ENCODE assay signal across 40 cellular contexts in the genomic region with DNA sequence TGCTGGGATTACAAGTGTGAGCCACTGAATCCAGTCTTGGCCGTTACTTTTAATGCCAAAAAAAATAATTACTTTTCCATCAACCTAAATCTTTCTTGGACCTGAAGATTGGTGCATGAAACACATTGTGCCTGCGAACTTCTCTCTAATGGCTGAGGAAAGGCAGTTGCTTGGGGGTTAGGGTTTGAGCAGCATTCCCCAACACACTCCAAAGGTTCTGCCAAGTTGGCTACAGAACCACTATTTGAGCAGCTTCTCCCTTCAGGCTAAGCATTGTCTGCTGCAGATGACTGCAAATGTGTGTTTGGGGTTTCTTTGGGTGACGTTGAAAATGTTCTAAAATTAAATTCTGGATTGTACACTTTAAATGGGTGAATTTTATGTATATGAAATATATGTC. TPM values are rescaled to one million over a fixed set of nuclear protein-coding genes. Genes with fewer than 3 reads are reported as not detected.
"Had no signal": no experiment of that assay in that cellular context is flagged by ENCODE, and none has a peak within 500 bp of the region (broad histone marks: within the 10 kb centered on the region; RNA-seq: fewer than 3 reads in every experiment).

No MANE protein-coding gene starts in this region.

- H3K4me1 Mint-ChIP-seq: activated B cell treated with CpG ODN at 0.5 μM for 24 hours; activated CD4-positive, alpha-beta T cell treated with anti-CD3 and anti-CD28 coated beads, Interleukin-2, amount 10 ng/mL, durations not matched to agents 24 days and 14 days; activated naive CD8-positive, alpha-beta T cell treated with anti-CD3 and anti-CD28 coated beads for 36 hours; activated T-helper 17 cell treated with anti-CD3 and anti-CD28 coated beads, Interleukin-2, amount 50 U/mL, for 72 hours; central memory CD8-positive, alpha-beta T cell had no signal

- H3K27ac ChIP-seq: adrenal gland, body of pancreas, brain microvascular endothelial cell, breast epithelium, VCaP had no signal

- H3K4me3 ChIP-seq: adrenal gland, body of pancreas, breast epithelium had no signal

- H3K9me3 ChIP-seq: adrenal gland had no signal

- H3K27me3 ChIP-seq: adrenal gland, body of pancreas, breast epithelium had no signal

- H3K36me3 ChIP-seq: adrenal gland, brain microvascular endothelial cell, breast epithelium had no signal

- H3K27ac Mint-ChIP-seq: activated B cell treated with CpG ODN at 0.5 μM for 24 hours; activated CD4-positive, alpha-beta memory T cell treated with anti-CD3 and anti-CD28 coated beads for 36 hours; activated CD4-positive, alpha-beta T cell treated with anti-CD3 and anti-CD28 coated beads, Interleukin-2, amount 10 ng/mL, durations not matched to agents 24 days and 14 days; activated CD8-positive, alpha-beta T cell treated with anti-CD3 and anti-CD28 coated beads for 36 hours; activated naive CD4-positive, alpha-beta T cell treated with anti-CD3 and anti-CD28 coated beads for 36 hours; activated naive CD4-positive, alpha-beta T cell treated with anti-CD3 and anti-CD28 coated beads, Interleukin-2, amount 50 U/mL, for 72 hours; activated naive CD8-positive, alpha-beta T cell treated with anti-CD3 and anti-CD28 coated beads for 36 hours; activated T-cell treated with anti-CD3 and anti-CD28 coated beads, Interleukin-2, amount 50 U/mL, for 72 hours; activated T-helper 1 cell treated with anti-CD3 and anti-CD28 coated beads, Interleukin-12 subunit alpha, Interleukin-12 subunit beta, Interleukin-2, Interleukin-4 antibody, amounts not matched to agents 30 ng/mL and 10 ng/mL and 1 ng/mL, durations not matched to agents 14 hours and 24 hours and 36 hours; activated T-helper 17 cell treated with anti-CD3 and anti-CD28 coated beads, Interleukin-2, amount 50 U/mL, for 72 hours; T-helper 1 cell treated with Interleukin-12 subunit alpha and Interleukin-12 subunit beta and Interleukin-4 antibody, amounts not matched to agents 30 μg/mL and 1 μg/mL, for 36 hours; T-helper 2 cell treated with Interferon-gamma antibody and Interleukin-4, amounts not matched to agents 5 μg/mL and 100 μg/mL, for 36 hours had no signal

- FAIRE-seq: astrocyte, TTC549 had no signal

- H3K4me3 Mint-ChIP-seq: activated B cell treated with CpG ODN at 0.5 μM for 24 hours; activated CD4-positive, alpha-beta memory T cell treated with anti-CD3 and anti-CD28 coated beads for 36 hours; activated CD4-positive, alpha-beta T cell treated with anti-CD3 and anti-CD28 coated beads, Interleukin-2, amount 10 ng/mL, durations not matched to agents 24 days and 14 days; activated CD8-positive, alpha-beta T cell treated with anti-CD3 and anti-CD28 coated beads for 36 hours; activated naive CD4-positive, alpha-beta T cell treated with anti-CD3 and anti-CD28 coated beads for 36 hours; activated naive CD8-positive, alpha-beta T cell treated with anti-CD3 and anti-CD28 coated beads for 36 hours; activated T-cell treated with anti-CD3 and anti-CD28 coated beads, Interleukin-2, amount 50 U/mL, for 4 hours; activated T-cell treated with anti-CD3 and anti-CD28 coated beads, Interleukin-2, amount 50 U/mL, for 72 hours; activated T-helper 1 cell treated with anti-CD3 and anti-CD28 coated beads, Interleukin-12 subunit alpha, Interleukin-12 subunit beta, Interleukin-2, Interleukin-4 antibody, amounts not matched to agents 30 ng/mL and 10 ng/mL and 1 ng/mL, durations not matched to agents 14 hours and 24 hours and 36 hours; activated T-helper 17 cell treated with anti-CD3 and anti-CD28 coated beads, Interleukin-2, amount 50 U/mL, for 72 hours; central memory CD8-positive, alpha-beta T cell; T-helper 1 cell treated with Interleukin-12 subunit alpha and Interleukin-12 subunit beta and Interleukin-4 antibody, amounts not matched to agents 30 μg/mL and 1 μg/mL, for 36 hours; T-helper 2 cell treated with Interferon-gamma antibody and Interleukin-4, amounts not matched to agents 5 μg/mL and 100 μg/mL, for 36 hours had no signal

- H3K4me1 ChIP-seq: adrenal gland, body of pancreas, breast epithelium had no signal

- ATAC-seq: activated CD8-positive, alpha-beta T cell treated with anti-CD3 and anti-CD28 coated beads for 36 hours; activated naive CD4-positive, alpha-beta T cell treated with anti-CD3 and anti-CD28 coated beads, Interleukin-2, amount 50 U/mL, for 72 hours; activated T-cell treated with anti-CD3 and anti-CD28 coated beads, Interleukin-2, amount 50 U/mL, for 4 hours; activated T-cell treated with anti-CD3 and anti-CD28 coated beads, Interleukin-2, amount 50 U/mL, for 72 hours; activated T-helper 17 cell treated with anti-CD3 and anti-CD28 coated beads, Interleukin-2, amount 50 U/mL, for 72 hours; body of pancreas had no signal

- DNase-seq: activated B cell treated with CpG ODN at 0.5 μM for 24 hours; activated CD4-positive, alpha-beta memory T cell treated with anti-CD3 and anti-CD28 coated beads for 36 hours; activated CD4-positive, alpha-beta T cell treated with anti-CD3 and anti-CD28 coated beads for 4 hours; activated CD4-positive, alpha-beta T cell treated with anti-CD3 and anti-CD28 coated beads, Interleukin-2, amount 10 ng/mL, durations not matched to agents 24 days and 14 days; activated CD4-positive, alpha-beta T cell treated with anti-CD3 and anti-CD28 coated beads, Interleukin-2, amount 50 U/mL, for 1 hour; activated CD4-positive, alpha-beta T cell treated with anti-CD3 and anti-CD28 coated beads, Interleukin-2, amount 50 U/mL, for 4 hours; activated CD4-positive, CD25-positive, alpha-beta regulatory T cell treated with anti-CD3 and anti-CD28 coated beads, Interleukin-2, amount 50 U/mL, for 72 hours; activated CD8-positive, alpha-beta memory T cell treated with anti-CD3 and anti-CD28 coated beads, Interleukin-2, amount 50 U/mL, for 4 hours; activated CD8-positive, alpha-beta T cell treated with anti-CD3 and anti-CD28 coated beads for 36 hours; activated effector memory CD4-positive, alpha-beta T cell treated with anti-CD3 and anti-CD28 coated beads, Interleukin-2, amount 50 U/mL, for 16 hours; activated gamma-delta T cell treated with Interleukin-2 at 50 U/mL for 16 hours; activated naive CD4-positive, alpha-beta T cell; activated naive CD4-positive, alpha-beta T cell treated with anti-CD3 and anti-CD28 coated beads for 36 hours; activated naive CD4-positive, alpha-beta T cell treated with anti-CD3 and anti-CD28 coated beads, Interleukin-2, amount 50 U/mL, for 16 hours; activated naive CD8-positive, alpha-beta T cell treated with anti-CD3 and anti-CD28 coated beads for 36 hours; activated T-cell treated with anti-CD3 and anti-CD28 coated beads for 4 hours; activated T-cell treated with anti-CD3 and anti-CD28 coated beads, Interleukin-2, amount 50 U/mL, for 1 hour; activated T-cell treated with anti-CD3 and anti-CD28 coated beads, Interleukin-2, amount 50 U/mL, for 4 hours; activated T-cell treated with anti-CD3 and anti-CD28 coated beads, Interleukin-2, amount 50 U/mL, for 72 hours; adrenal gland; amniotic stem cell; aorta; body of pancreas; brain microvascular endothelial cell; caudate nucleus; cerebellar nuclear complex; T-helper 2 cell; T-helper 9 cell had no signal

RNA-seq across cellular contexts. Expression of a gene that starts 6.3 kb away (rescaled TPM):
- total RNA-seq: activated B cell treated with CpG ODN at 0.5 μM for 24 hours; activated CD4-positive, alpha-beta memory T cell treated with anti-CD3 and anti-CD28 coated beads for 36 hours; activated CD4-positive, alpha-beta T cell treated with anti-CD3 and anti-CD28 coated beads, Interleukin-2, amount 10 ng/mL, durations not matched to agents 24 days and 14 days; activated CD8-positive, alpha-beta memory T cell treated with anti-CD3 and anti-CD28 coated beads for 36 hours; activated CD8-positive, alpha-beta T cell treated with anti-CD3 and anti-CD28 coated beads for 36 hours; activated naive CD4-positive, alpha-beta T cell treated with anti-CD3 and anti-CD28 coated beads for 36 hours; activated naive CD4-positive, alpha-beta T cell treated with anti-CD3 and anti-CD28 coated beads, Interleukin-2, amount 50 U/mL, for 72 hours; activated naive CD8-positive, alpha-beta T cell treated with anti-CD3 and anti-CD28 coated beads for 36 hours; activated T-cell treated with anti-CD3 and anti-CD28 coated beads, Interleukin-2, amount 50 U/mL, for 72 hours; activated T-helper 1 cell treated with anti-CD3 and anti-CD28 coated beads, Interleukin-12 subunit alpha, Interleukin-12 subunit beta, Interleukin-2, Interleukin-4 antibody, amounts not matched to agents 30 ng/mL and 10 ng/mL and 1 ng/mL, durations not matched to agents 14 hours and 24 hours and 36 hours; activated T-helper 17 cell treated with anti-CD3 and anti-CD28 coated beads, Interleukin-2, amount 50 U/mL, for 72 hours; astrocyte; chondrocyte had no signal

RNA-seq across cellular contexts. Expression of a gene that starts 36.0 kb away (rescaled TPM):
- total RNA-seq: activated B cell treated with CpG ODN at 0.5 μM for 24 hours; activated CD4-positive, alpha-beta memory T cell treated with anti-CD3 and anti-CD28 coated beads for 36 hours; activated CD4-positive, alpha-beta T cell treated with anti-CD3 and anti-CD28 coated beads, Interleukin-2, amount 10 ng/mL, durations not matched to agents 24 days and 14 days; activated CD8-positive, alpha-beta memory T cell treated with anti-CD3 and anti-CD28 coated beads for 36 hours; activated CD8-positive, alpha-beta T cell treated with anti-CD3 and anti-CD28 coated beads for 36 hours; activated naive CD4-positive, alpha-beta T cell treated with anti-CD3 and anti-CD28 coated beads for 36 hours; activated naive CD4-positive, alpha-beta T cell treated with anti-CD3 and anti-CD28 coated beads, Interleukin-2, amount 50 U/mL, for 72 hours; activated naive CD8-positive, alpha-beta T cell treated with anti-CD3 and anti-CD28 coated beads for 36 hours; activated T-cell treated with anti-CD3 and anti-CD28 coated beads, Interleukin-2, amount 50 U/mL, for 4 hours; activated T-cell treated with anti-CD3 and anti-CD28 coated beads, Interleukin-2, amount 50 U/mL, for 72 hours; activated T-helper 1 cell treated with anti-CD3 and anti-CD28 coated beads, Interleukin-12 subunit alpha, Interleukin-12 subunit beta, Interleukin-2, Interleukin-4 antibody, amounts not matched to agents 30 ng/mL and 10 ng/mL and 1 ng/mL, durations not matched to agents 14 hours and 24 hours and 36 hours; activated T-helper 17 cell treated with anti-CD3 and anti-CD28 coated beads, Interleukin-2, amount 50 U/mL, for 72 hours; astrocyte; body of pancreas had no signal
